36 cellular contexts compared by ENCODE assay signal in genomic region chr2:191402966-191403565, GRCh38.
"Had no signal": no experiment of that assay in that cellular context is flagged by ENCODE, and none has a peak within 500 bp of the region (broad histone marks: within the 10 kb centered on the region; RNA-seq: fewer than 3 reads in every experiment).

No MANE protein-coding gene starts in this region.

- H3K27me3 Mint-ChIP-seq: activated B cell treated with CpG ODN at 0.5 μM for 24 hours; activated CD8-positive, alpha-beta T cell treated with anti-CD3 and anti-CD28 coated beads for 36 hours; activated naive CD4-positive, alpha-beta T cell treated with anti-CD3 and anti-CD28 coated beads, Interleukin-2, amount 50 U/mL, for 24 hours; activated naive CD8-positive, alpha-beta T cell treated with anti-CD3 and anti-CD28 coated beads for 36 hours; activated naive CD8-positive, alpha-beta T cell treated with anti-CD3 and anti-CD28 coated beads, Interleukin-2, amount 50 U/mL, for 24 hours; brain; effector memory CD8-positive, alpha-beta T cell; T-helper 17 cell had no signal

- H3K4me3 Mint-ChIP-seq: activated B cell treated with CpG ODN at 0.5 μM for 24 hours; activated CD8-positive, alpha-beta T cell treated with anti-CD3 and anti-CD28 coated beads for 36 hours; activated naive CD4-positive, alpha-beta T cell treated with anti-CD3 and anti-CD28 coated beads, Interleukin-2, amount 50 U/mL, for 24 hours; activated naive CD8-positive, alpha-beta T cell treated with anti-CD3 and anti-CD28 coated beads for 36 hours; activated naive CD8-positive, alpha-beta T cell treated with anti-CD3 and anti-CD28 coated beads, Interleukin-2, amount 50 U/mL, for 24 hours; activated T-cell treated with anti-CD3 and anti-CD28 coated beads, Interleukin-2, amount 50 U/mL, for 4 hours; activated T-helper 17 cell treated with anti-CD3 and anti-CD28 coated beads, Interleukin-2, amount 50 U/mL, for 72 hours; brain; effector memory CD8-positive, alpha-beta T cell; T-helper 17 cell; T-helper 2 cell treated with Interferon-gamma antibody and Interleukin-4, amounts not matched to agents 5 μg/mL and 100 μg/mL, for 36 hours had no signal

- H3K4me1 ChIP-seq: adrenal gland, breast epithelium, colonic mucosa, foreskin keratinocyte, gastrocnemius medialis had no signal

- H3K27me3 ChIP-seq: adrenal gland, breast epithelium, cardiac muscle cell, colonic mucosa, esophagus muscularis mucosa, foreskin keratinocyte, gastrocnemius medialis had no signal

- DNase-seq: activated B cell treated with CpG ODN at 0.5 μM for 24 hours; activated CD4-positive, alpha-beta T cell treated with anti-CD3 and anti-CD28 coated beads for 48 hours; activated CD4-positive, alpha-beta T cell treated with anti-CD3 and anti-CD28 coated beads, Interleukin-2, amount 50 U/mL, for 1 hour; activated CD4-positive, alpha-beta T cell treated with anti-CD3 and anti-CD28 coated beads, Interleukin-2, amount 50 U/mL, for 48 hours; activated CD8-positive, alpha-beta memory T cell treated with anti-CD3 and anti-CD28 coated beads for 24 hours; activated CD8-positive, alpha-beta T cell treated with anti-CD3 and anti-CD28 coated beads for 36 hours; activated effector memory CD4-positive, alpha-beta T cell treated with Interleukin-2 at 50 U/mL for 16 hours; activated gamma-delta T cell treated with Interleukin-2 at 50 U/mL for 16 hours; activated naive CD4-positive, alpha-beta T cell treated with Interleukin-2 at 50 U/mL for 16 hours; activated naive CD8-positive, alpha-beta T cell treated with anti-CD3 and anti-CD28 coated beads for 36 hours; activated naive CD8-positive, alpha-beta T cell treated with anti-CD3 and anti-CD28 coated beads, Interleukin-2, amount 50 U/mL, for 24 hours; activated T-cell treated with anti-CD3 and anti-CD28 coated beads, Interleukin-2, amount 50 U/mL, for 4 hours; adrenal gland; amygdala; aorta; central memory CD4-positive, alpha-beta T cell; cerebellar nuclear complex; colonic mucosa; effector CD4-positive, alpha-beta T cell; effector memory CD8-positive, alpha-beta T cell; erythroblast; foreskin keratinocyte; gastrocnemius medialis; glutamatergic neuron; T-helper 1 cell; T-helper 17 cell; T1000; WERI-Rb-1 had no signal

- H3K27ac ChIP-seq: adrenal gland, breast epithelium, cardiac muscle cell, colonic mucosa, esophagus muscularis mucosa, foreskin keratinocyte, gastrocnemius medialis, WERI-Rb-1 had no signal

- H3K9me3 ChIP-seq: adrenal gland, breast epithelium, colonic mucosa, esophagus muscularis mucosa, gastrocnemius medialis had no signal

- H3K4me3 ChIP-seq: adrenal gland, breast epithelium, cardiac muscle cell, colonic mucosa, esophagus muscularis mucosa, gastrocnemius medialis had no signal

- H3K4me1 Mint-ChIP-seq: activated B cell treated with CpG ODN at 0.5 μM for 24 hours; activated naive CD4-positive, alpha-beta T cell treated with anti-CD3 and anti-CD28 coated beads, Interleukin-2, amount 50 U/mL, for 24 hours; activated naive CD8-positive, alpha-beta T cell treated with anti-CD3 and anti-CD28 coated beads for 36 hours; activated naive CD8-positive, alpha-beta T cell treated with anti-CD3 and anti-CD28 coated beads, Interleukin-2, amount 50 U/mL, for 24 hours; T-helper 17 cell had no signal

- ATAC-seq: activated CD4-positive, CD25-positive, alpha-beta regulatory T cell treated with anti-CD3 and anti-CD28 coated beads, Interleukin-2, amount 50 U/mL, for 24 hours; activated CD8-positive, alpha-beta T cell treated with anti-CD3 and anti-CD28 coated beads for 36 hours; activated naive CD8-positive, alpha-beta T cell treated with anti-CD3 and anti-CD28 coated beads, Interleukin-2, amount 50 U/mL, for 24 hours; activated T-cell treated with anti-CD3 and anti-CD28 coated beads, Interleukin-2, amount 50 U/mL, for 4 hours; activated T-helper 17 cell treated with anti-CD3 and anti-CD28 coated beads, Interleukin-2, amount 50 U/mL, for 72 hours; effector memory CD8-positive, alpha-beta T cell; foreskin keratinocyte; gastrocnemius medialis; T-helper 17 cell had no signal

- H3K9me3 Mint-ChIP-seq: activated B cell treated with CpG ODN at 0.5 μM for 24 hours; activated CD8-positive, alpha-beta T cell treated with anti-CD3 and anti-CD28 coated beads for 36 hours; activated naive CD4-positive, alpha-beta T cell treated with anti-CD3 and anti-CD28 coated beads, Interleukin-2, amount 50 U/mL, for 24 hours; activated naive CD8-positive, alpha-beta T cell treated with anti-CD3 and anti-CD28 coated beads for 36 hours; activated naive CD8-positive, alpha-beta T cell treated with anti-CD3 and anti-CD28 coated beads, Interleukin-2, amount 50 U/mL, for 24 hours; activated T-cell treated with anti-CD3 and anti-CD28 coated beads, Interleukin-2, amount 50 U/mL, for 4 hours; activated T-helper 17 cell treated with anti-CD3 and anti-CD28 coated beads, Interleukin-2, amount 50 U/mL, for 72 hours; effector memory CD8-positive, alpha-beta T cell; T-helper 2 cell treated with Interferon-gamma antibody and Interleukin-4, amounts not matched to agents 5 μg/mL and 100 μg/mL, for 36 hours had no signal

- H3K27ac Mint-ChIP-seq: activated B cell treated with CpG ODN at 0.5 μM for 24 hours; activated CD8-positive, alpha-beta T cell treated with anti-CD3 and anti-CD28 coated beads for 36 hours; activated naive CD4-positive, alpha-beta T cell treated with anti-CD3 and anti-CD28 coated beads, Interleukin-2, amount 50 U/mL, for 24 hours; activated naive CD8-positive, alpha-beta T cell treated with anti-CD3 and anti-CD28 coated beads for 36 hours; activated naive CD8-positive, alpha-beta T cell treated with anti-CD3 and anti-CD28 coated beads, Interleukin-2, amount 50 U/mL, for 24 hours; activated T-helper 17 cell treated with anti-CD3 and anti-CD28 coated beads, Interleukin-2, amount 50 U/mL, for 72 hours; brain; effector memory CD8-positive, alpha-beta T cell; T-helper 17 cell; T-helper 2 cell treated with Interferon-gamma antibody and Interleukin-4, amounts not matched to agents 5 μg/mL and 100 μg/mL, for 36 hours had no signal

- H3K36me3 ChIP-seq: adrenal gland, breast epithelium, colonic mucosa, gastrocnemius medialis, WERI-Rb-1 had no signal
